8 cellular contexts compared by ENCODE assay signal in genomic region chr14:91154851-91155625, GRCh38. TPM values are rescaled to one million over a fixed set of nuclear protein-coding genes. Genes with fewer than 3 reads are reported as not detected.
DNase-seq lines count a peak whose midpoint lies in the region; FAIRE-seq and TF ChIP-seq lines count a peak whose summit lies in the region.

No MANE protein-coding gene starts in this region.

- peaks cover 24% of the 10 kb centered on the region for H4K20me1 ChIP-seq in osteoblast (ENCODE audit: insufficient read depth, low read length)

- TF ChIP-seq CTCF in AG04450 (IDR thresholded peaks at IDR 0.05; ENCODE audit: low read depth, low read length) (no peak), osteoblast (IDR thresholded peaks at IDR 0.05; ENCODE audit: extremely low read depth, low read depth, low read length) (no peak)

- H3K36me3 ChIP-seq in HAP-1 (replicated peaks) = peaks cover 6% of the 10 kb centered on the region; the same call in 1 of the 2 replicates
- no peaks in the 10 kb centered on the region for H3K36me3 ChIP-seq in osteoblast (ENCODE audit: insufficient read depth, low read length)

- H3K79me2 ChIP-seq in osteoblast (ENCODE audit: insufficient read depth, low read length) = no peaks in the 10 kb centered on the region

- no peak overlapping the region for H3K4me2 ChIP-seq in osteoblast (ENCODE audit: insufficient read depth, low read length)

- no peak for FAIRE-seq in GM12891 (lab: Jason Lieb, UNC)

- no peak overlapping the region for H2AFZ ChIP-seq in osteoblast (ENCODE audit: low read length)

- H3K27me3 ChIP-seq in AG04450 (ENCODE audit: control insufficient read depth, insufficient read depth, low read length) (no peaks in the 10 kb centered on the region), HAP-1 (ENCODE audit: low read depth) (no peaks in the 10 kb centered on the region), osteoblast (ENCODE audit: insufficient read depth, low read length) (no peaks in the 10 kb centered on the region)

- in situ Hi-C loops in HAP-1 (cut with MboI; ENCODE audit: low sequenced_read_pairs) = no loop called here

- H3K9me3 ChIP-seq in AG04450 (ENCODE audit: control insufficient read depth, insufficient read depth, low read length) = no peaks in the 10 kb centered on the region
- no peaks in the 10 kb centered on the region for H3K9me3 ChIP-seq in HAP-1
- H3K9me3 ChIP-seq in osteoblast (ENCODE audit: low read depth, low read length) = no peaks in the 10 kb centered on the region

- no peak for TF ChIP-seq POLR2A in GM12891 (IDR thresholded peaks at IDR 0.05; ENCODE audit: low read depth, low read length)

- POLR2A ChIA-PET in AG04450 (lab: Yijun Ruan, JAX) = no interaction called here

- H3K27ac ChIP-seq in AG04450 (ENCODE audit: low read depth, low read length) (no peak overlapping the region), epithelial cell of prostate (no peak overlapping the region), osteoblast (ENCODE audit: low read depth, low read length) (no peak overlapping the region)

- H3K4me3 ChIP-seq in AG04450 (ENCODE audit: low read depth, low read length) (no peak overlapping the region), HAP-1 (no peak overlapping the region), osteoblast (ENCODE audit: insufficient read depth, low read length) (no peak overlapping the region)

- H3K4me1 ChIP-seq in HAP-1 = peaks cover 9% of the 10 kb centered on the region
- H3K4me1 ChIP-seq in osteoblast (ENCODE audit: insufficient read depth, low read length) = peaks cover 9% of the 10 kb centered on the region

- CTCF ChIA-PET in AG04450 (lab: Charles Lee) = interaction anchor here (1.0 to 6.9 kb wide), 2 partner anchors 18 to 20 kb away, joined by 3 to 40 read pairs; no protein-coding TSS in a partner anchor

- DNase-seq in AG04450 (ENCODE audit: low read depth, low spot score) (peak; percentile 20), HAP-1 (ENCODE audit: low spot score in 2 of 2) (peak; percentile 76 to 88), NCI-H526 treated with DMSO at 0.1 percent for 48 hours (lab: John Stamatoyannopoulos, UW) (peak; percentile 83), epithelial cell of prostate (ENCODE audit: low read depth, low spot score) (peak; percentile 41), osteoblast (ENCODE audit: insufficient read length, low spot score, missing footprints) (peak; percentile 70), SKM-1 (lab: John Stamatoyannopoulos, UW; ENCODE audit: unreplicated experiment) (no peak), GM12891 (ENCODE audit: insufficient read length, low spot score) (no peak)
- DNase-seq in stimulated activated naive CD4-positive, alpha-beta T cell (lab: John Stamatoyannopoulos, UW) = no peak

TF ChIP-seq in GM12891, 5 proteins besides CTCF, POLR2A, EP300 and RAD21:
- no peak for TF ChIP-seq POU2F2 (IDR thresholded peaks at IDR 0.05; ENCODE audit: low read depth, low read length)
- TF ChIP-seq POLR2AphosphoS5 (IDR thresholded peaks at IDR 0.05; ENCODE audit: low read depth, low read length) = no peak
- no peak for TF ChIP-seq SPI1 (IDR thresholded peaks at IDR 0.05; ENCODE audit: low read depth, low read length)
- no peak for TF ChIP-seq PAX5 (IDR thresholded peaks at IDR 0.05; ENCODE audit: insufficient read depth, low read length, severe bottlenecking)
- no peak for TF ChIP-seq TAF1 (IDR thresholded peaks at IDR 0.05; ENCODE audit: low read depth, low read length)

RNA-seq across cellular contexts. Expression of gene DGLUCY, which starts 41.2 kb away (rescaled TPM):
- 22.1 and 24.1 TPM in 2 replicates for polyA plus RNA-seq in AG04450 (2011; rRNA removed)
- polyA minus RNA-seq in AG04450 (2011; rRNA and poly(A)+ RNA removed) = 36.1 and 36.5 TPM in 2 replicates
- 45.6 and 55.4 TPM in 2 replicates for total RNA-seq in osteoblast
- polyA plus RNA-seq in GM12891 (2012; ENCODE audit: low read depth, missing spikeins) = 26.9 TPM

Comparison
In these comparisons a context has a peak if more than half of its experiments do, and no peak if none do; other contexts are left out.
1. DNase-seq: peak in AG04450 (single experiment), HAP-1 (2 of 2), NCI-H526 treated with DMSO at 0.1 percent for 48 hours (single experiment), epithelial cell of prostate (single experiment) and osteoblast (single experiment); none in SKM-1 (single experiment), stimulated activated naive CD4-positive, alpha-beta T cell (0 of 6) and GM12891 (single experiment).